1 cellular context compared by ENCODE assay signal in genomic region chrX:133726211-133726630, GRCh38.
TF ChIP-seq lines count a peak whose summit lies in the region.

No MANE protein-coding gene starts in this region.

TF ChIP-seq in HEK293, 187 proteins besides CTCF, POLR2A, EP300 and RAD21 (continued from another document and continues in another):
- TF ChIP-seq PRDM4 (tag by site-specific recombination; IDR thresholded peaks at IDR 0.05) = no peak
- TF ChIP-seq KLF8 (tag by site-specific recombination; IDR thresholded peaks at IDR 0.05) = no peak
- peak; percentile 84 for TF ChIP-seq FEZF1 (tag by site-specific recombination; IDR thresholded peaks at IDR 0.05)
- TF ChIP-seq ZNF707 (tag by site-specific recombination; IDR thresholded peaks at IDR 0.05) = no peak
- TF ChIP-seq ZSCAN23 (tag by site-specific recombination; IDR thresholded peaks at IDR 0.05) = 0 out of 2 replicates have a peak, but pooled peaks have one; percentile 39
- TF ChIP-seq ZNF48 (tag by site-specific recombination; IDR thresholded peaks at IDR 0.05) = no peak
- TF ChIP-seq ZNF16 (tag by site-specific recombination; IDR thresholded peaks at IDR 0.05; ENCODE audit: low read depth) = no peak
- no peak for TF ChIP-seq ZNF280D (tag by site-specific recombination; IDR thresholded peaks at IDR 0.05)
- no peak for TF ChIP-seq SP2 (tag by site-specific recombination; IDR thresholded peaks at IDR 0.05)
- TF ChIP-seq ZNF660 (tag by site-specific recombination; IDR thresholded peaks at IDR 0.05) = no peak
- TF ChIP-seq HOXA7 (CRISPR knock-in tag; IDR thresholded peaks at IDR 0.05; ENCODE audit: borderline replicate concordance) = no peak
- TF ChIP-seq HOXD13 (CRISPR knock-in tag; IDR thresholded peaks at IDR 0.05; ENCODE audit: borderline replicate concordance) = no peak
- TF ChIP-seq ZBTB44 (tag by site-specific recombination; IDR thresholded peaks at IDR 0.05) = no peak
- TF ChIP-seq ZNF571 (tag by site-specific recombination; IDR thresholded peaks at IDR 0.05) = no peak
- no peak for TF ChIP-seq KLF7 (tag by site-specific recombination; IDR thresholded peaks at IDR 0.05; ENCODE audit: borderline replicate concordance)
- no peak for TF ChIP-seq ZNF423 (tag by site-specific recombination; IDR thresholded peaks at IDR 0.05)
- 0 out of 2 replicates have a peak, but pooled peaks have one; percentile 15 for TF ChIP-seq ZNF26 (tag by site-specific recombination; IDR thresholded peaks at IDR 0.05)
- no peak for TF ChIP-seq ZNF792 (tag by site-specific recombination; IDR thresholded peaks at IDR 0.05)
- no peak for TF ChIP-seq MZF1 (tag by site-specific recombination; IDR thresholded peaks at IDR 0.05; ENCODE audit: borderline replicate concordance)
- TF ChIP-seq ZNF692 (tag by site-specific recombination; IDR thresholded peaks at IDR 0.05) = no peak
- TF ChIP-seq ZNF341 (tag by site-specific recombination; IDR thresholded peaks at IDR 0.05; ENCODE audit: low read depth) = no peak
- TF ChIP-seq ZNF292 (tag by site-specific recombination; IDR thresholded peaks at IDR 0.05; ENCODE audit: borderline replicate concordance, low read depth) = no peak
- no peak for TF ChIP-seq ZNF248 (tag by site-specific recombination; IDR thresholded peaks at IDR 0.05)
- TF ChIP-seq ZNF610 (tag by site-specific recombination; IDR thresholded peaks at IDR 0.05; ENCODE audit: borderline replicate concordance) = no peak
- TF ChIP-seq ZBTB7A (tag by site-specific recombination; IDR thresholded peaks at IDR 0.05; ENCODE audit: low read depth) = 0 out of 2 replicates have a peak, but pooled peaks have one; percentile 22
- no peak for TF ChIP-seq ZNF776 (tag by site-specific recombination; IDR thresholded peaks at IDR 0.05; ENCODE audit: borderline replicate concordance)
- peak; percentile 47; the same call in 1 of the 2 replicates for TF ChIP-seq ZNF394 (tag by site-specific recombination; IDR thresholded peaks at IDR 0.05; ENCODE audit: borderline replicate concordance)
- TF ChIP-seq ZSCAN16 (tag by site-specific recombination; IDR thresholded peaks at IDR 0.05) = no peak
- no peak for TF ChIP-seq ZNF530 (tag by site-specific recombination; IDR thresholded peaks at IDR 0.05; ENCODE audit: low read depth)
- no peak for TF ChIP-seq ZNF549 (tag by site-specific recombination; IDR thresholded peaks at IDR 0.05)
- no peak for TF ChIP-seq ZNF324 (tag by site-specific recombination; IDR thresholded peaks at IDR 0.05)
- no peak for TF ChIP-seq PATZ1 (tag by site-specific recombination; IDR thresholded peaks at IDR 0.05)
- TF ChIP-seq ZNF473 (tag by site-specific recombination; IDR thresholded peaks at IDR 0.05) = no peak
- no peak for TF ChIP-seq YY1 (tag by site-specific recombination; IDR thresholded peaks at IDR 0.05)
- TF ChIP-seq PRDM1 (tag by site-specific recombination; IDR thresholded peaks at IDR 0.05) = no peak
- 0 out of 2 replicates have a peak, but pooled peaks have one; percentile 49 for TF ChIP-seq TSHZ1 (tag by site-specific recombination; IDR thresholded peaks at IDR 0.05; ENCODE audit: borderline replicate concordance)
- TF ChIP-seq ZFP41 (tag by site-specific recombination; IDR thresholded peaks at IDR 0.05; ENCODE audit: borderline replicate concordance) = no peak
- TF ChIP-seq ZNF404 (tag by site-specific recombination; IDR thresholded peaks at IDR 0.05) = no peak
- TF ChIP-seq ZNF311 (tag by site-specific recombination; IDR thresholded peaks at IDR 0.05; ENCODE audit: borderline replicate concordance) = no peak
- no peak for TF ChIP-seq ZNF560 (tag by site-specific recombination; IDR thresholded peaks at IDR 0.05; ENCODE audit: borderline replicate concordance)
- TF ChIP-seq BCL6B (tag by site-specific recombination; IDR thresholded peaks at IDR 0.05) = no peak
- no peak for TF ChIP-seq ZNF449 (tag by site-specific recombination; IDR thresholded peaks at IDR 0.05)
- TF ChIP-seq ZNF132 (tag by site-specific recombination; IDR thresholded peaks at IDR 0.05; ENCODE audit: borderline replicate concordance) = no peak
- no peak for TF ChIP-seq TRIM28 (IDR thresholded peaks at IDR 0.05; ENCODE audit: borderline replicate concordance, low read length)
